Comparison of ENCODE assay signal across 11 cellular contexts in genomic region chr16:81796585-81797346, GRCh38. TPM values are rescaled to one million over a fixed set of nuclear protein-coding genes. Genes with fewer than 3 reads are reported as not detected.
DNase-seq lines count a peak whose midpoint lies in the region; ATAC-seq, FAIRE-seq and TF ChIP-seq lines count a peak whose summit lies in the region.
"Had no signal": no experiment of that assay in that cellular context is flagged by ENCODE, and none has a peak within 500 bp of the region (broad histone marks: within the 10 kb centered on the region; RNA-seq: fewer than 3 reads in every experiment).

No MANE protein-coding gene starts in this region.

- H3K4me1 ChIP-seq in OCI-LY1 (ENCODE audit: insufficient read depth, low read length, severe bottlenecking) (peaks cover 83% of the 10 kb centered on the region), mammary epithelial cell (ENCODE audit: insufficient read depth, low read length) (peaks cover 16% of the 10 kb centered on the region), small intestine (ENCODE audit: control insufficient read depth in 2 of 2, insufficient read depth in 1 of 2, low read depth in 1 of 2, low read length in 1 of 2) (no peaks in the 10 kb centered on the region), osteoblast (ENCODE audit: insufficient read depth, low read length) (no peaks in the 10 kb centered on the region)

- H3K27ac ChIP-seq in HL-60 (replicated peaks) = peak overlapping the region; percentile 98
- H3K27ac ChIP-seq in OCI-LY1 (ENCODE audit: low read depth, low read length, poor library complexity, severe bottlenecking) = peak overlapping the region; percentile 99
- no peak overlapping the region for H3K27ac ChIP-seq in mammary epithelial cell (ENCODE audit: insufficient read depth, low read depth, low read length)
- H3K27ac ChIP-seq in small intestine (ENCODE audit: low read depth in 1 of 2, low read length in 1 of 2) = peak overlapping the region; percentile 45 to 53
- H3K27ac ChIP-seq in osteoblast (ENCODE audit: low read depth, low read length) = no peak overlapping the region

- dilution Hi-C loops in mammary epithelial cell (cut with HindIII; ENCODE audit: low sequenced_read_pairs) = no loop called here

- no peak overlapping the region for H3K4me3 ChIP-seq in HL-60 (replicated peaks; ENCODE audit: insufficient read depth, low read length)
- peak overlapping the region; percentile 43 for H3K4me3 ChIP-seq in OCI-LY1 (ENCODE audit: low read depth, low read length, poor library complexity, severe bottlenecking)
- no peak overlapping the region for H3K4me3 ChIP-seq in mammary epithelial cell (replicated peaks in 1 of 3; ENCODE audit: insufficient read depth in 1 of 3, low read depth in 2 of 3, low read length in 3 of 3)
- no peak overlapping the region for H3K4me3 ChIP-seq in small intestine (ENCODE audit: low read depth in 1 of 2, low read length in 2 of 2)
- H3K4me3 ChIP-seq in osteoblast (ENCODE audit: insufficient read depth, low read length) = no peak overlapping the region
- H3K4me3 ChIP-seq: tibial nerve had no signal

- FAIRE-seq in small intestine (lab: Jason Lieb, UNC) = no peak

- H3K9me2 ChIP-seq in OCI-LY1 (ENCODE audit: low read depth, low read length) = no peaks in the 10 kb centered on the region

- no peak for TF ChIP-seq CTCF in HL-60 (IDR thresholded peaks at IDR 0.05; ENCODE audit: insufficient read depth, low read length)
- no peak for TF ChIP-seq CTCF in OCI-LY1 (IDR thresholded peaks at IDR 0.05; ENCODE audit: low read length)
- no peak for TF ChIP-seq CTCF in mammary epithelial cell (conservative IDR thresholded peaks at IDR 0.05 in 1 of 2, IDR thresholded peaks at IDR 0.05 in 1 of 2; ENCODE audit: extremely low read depth in 1 of 2, insufficient read depth in 1 of 2, low read depth in 1 of 2, low read length in 2 of 2)
- no peak for TF ChIP-seq CTCF in osteoblast (IDR thresholded peaks at IDR 0.05; ENCODE audit: extremely low read depth, low read depth, low read length)

- H3K27me3 ChIP-seq in HL-60 (ENCODE audit: insufficient read depth, poor library complexity, severe bottlenecking) (no peaks in the 10 kb centered on the region), OCI-LY1 (ENCODE audit: insufficient read depth, low read length) (no peaks in the 10 kb centered on the region), mammary epithelial cell (ENCODE audit: insufficient read depth, low read length) (no peaks in the 10 kb centered on the region), small intestine (ENCODE audit: control insufficient read depth in 2 of 2, insufficient read depth in 2 of 2, low read length in 2 of 2) (no peaks in the 10 kb centered on the region), osteoblast (ENCODE audit: insufficient read depth, low read length) (no peaks in the 10 kb centered on the region)
- H3K27me3 ChIP-seq: tibial nerve had no signal

- H2AFZ ChIP-seq in OCI-LY1 (ENCODE audit: low read length) (no peak overlapping the region), mammary epithelial cell (ENCODE audit: low read depth, low read length) (peak overlapping the region; percentile 30), osteoblast (ENCODE audit: low read length) (no peak overlapping the region)

- no TSS peak for BruUV-seq in mammary epithelial cell (replicated peaks; lab: Mats Ljungman, UMichigan)

- in situ Hi-C loops in mammary epithelial cell (cut with MboI; ENCODE audit: low sequenced_read_pairs in 2 of 2) = no loop called here

- ATAC-seq in GM21447 (IDR thresholded peaks at IDR 0.05; ENCODE audit: unreplicated experiment) = no peak

- CTCF ChIA-PET in mammary epithelial cell (lab: Charles Lee; ENCODE audit: low non-redundant PET) = no interaction called here

- H3F3A ChIP-seq in OCI-LY1 (ENCODE audit: insufficient read depth, low read length) = peaks cover 30% of the 10 kb centered on the region; the same call in 1 of the 2 replicates

- H4K20me1 ChIP-seq in OCI-LY1 (ENCODE audit: insufficient read depth, low read length) (no peaks in the 10 kb centered on the region), mammary epithelial cell (ENCODE audit: insufficient read depth, low read length) (no peaks in the 10 kb centered on the region), osteoblast (ENCODE audit: insufficient read depth, low read length) (no peaks in the 10 kb centered on the region)

- peaks cover 96% of the 10 kb centered on the region for H3K36me3 ChIP-seq in OCI-LY1 (ENCODE audit: insufficient read depth, low read length)
- H3K36me3 ChIP-seq in mammary epithelial cell (ENCODE audit: insufficient read depth, low read length) = no peaks in the 10 kb centered on the region
- H3K36me3 ChIP-seq in small intestine (ENCODE audit: control insufficient read depth in 2 of 2, insufficient read depth in 2 of 2, low read length in 2 of 2) = no peaks in the 10 kb centered on the region
- H3K36me3 ChIP-seq in osteoblast (ENCODE audit: insufficient read depth, low read length) = no peaks in the 10 kb centered on the region
- H3K36me3 ChIP-seq: tibial nerve had no signal

- H3K9ac ChIP-seq in OCI-LY1 (ENCODE audit: low read length) (peak overlapping the region; percentile 61), mammary epithelial cell (ENCODE audit: insufficient read depth, low read length) (no peak overlapping the region)

- peaks cover 100% of the 10 kb centered on the region for H3K79me2 ChIP-seq in OCI-LY1 (ENCODE audit: insufficient read depth, low read length)
- H3K79me2 ChIP-seq in mammary epithelial cell (ENCODE audit: insufficient read depth, low read length) = no peaks in the 10 kb centered on the region
- H3K79me2 ChIP-seq in osteoblast (ENCODE audit: insufficient read depth, low read length) = no peaks in the 10 kb centered on the region

- no peaks in the 10 kb centered on the region for H3K9me3 ChIP-seq in OCI-LY1 (ENCODE audit: low read length)
- no peaks in the 10 kb centered on the region for H3K9me3 ChIP-seq in mammary epithelial cell (replicated peaks; ENCODE audit: insufficient read depth, low read length)
- no peaks in the 10 kb centered on the region for H3K9me3 ChIP-seq in small intestine (ENCODE audit: control insufficient read depth, low read depth)
- H3K9me3 ChIP-seq in osteoblast (ENCODE audit: low read depth, low read length) = no peaks in the 10 kb centered on the region
- H3K9me3 ChIP-seq: tibial nerve had no signal

- H3K4me2 ChIP-seq in OCI-LY1 (ENCODE audit: low read length) (peak overlapping the region; percentile 73), mammary epithelial cell (ENCODE audit: insufficient read depth, low read depth, low read length) (peak overlapping the region; percentile 39), osteoblast (ENCODE audit: insufficient read depth, low read length) (no peak overlapping the region)

- intact Hi-C loops in mammary epithelial cell (cut with micrococcal nuclease) = no loop called here

- WGBS in mammary epithelial cell (ENCODE audit: low coverage, missing lambda C conversion rate) = 15% methylated on average over 10 of the region's 10 CpGs
- 81 to 91% (median 86%) methylated on average over 10 of the region's 10 CpGs for WGBS in small intestine, 3 donors

- no peak for DNase-seq in HL-60 (ENCODE audit: low read depth in 1 of 2, low spot score in 1 of 2)
- DNase-seq in mammary epithelial cell = peak; percentile 39
- DNase-seq in small intestine = no peak
- no peak for DNase-seq in osteoblast (ENCODE audit: insufficient read length, low spot score, missing footprints)
- no peak for DNase-seq in OCI-M2 (lab: John Stamatoyannopoulos, UW; ENCODE audit: unreplicated experiment)
- DNase-seq: activated naive CD8-positive, alpha-beta T cell treated with anti-CD3 and anti-CD28 coated beads, Interleukin-2, amount 10 ng/mL, durations not matched to agents 7 days and 5 days; DMS53; NCI-H1092 treated with DMSO at 0.1 percent for 48 hours had no signal

RNA-seq across cellular contexts. Expression of gene PLCG2, which starts 17.7 kb away (rescaled TPM):
- total RNA-seq in mammary epithelial cell = 1 to 10 TPM; 6.9 to 8.2 TPM
- 2.5 TPM for polyA plus RNA-seq in mammary epithelial cell
- polyA minus RNA-seq in mammary epithelial cell = 15.7 TPM
- polyA plus RNA-seq in small intestine = 10 to 100 TPM in 2 of 3 donors, 1 to 10 TPM in 1; 8.4 to 27.5 (median 10.3) TPM
- 0.59 and 1.1 TPM in 2 replicates for total RNA-seq in osteoblast

Comparison
In these comparisons a context has a peak if more than half of its experiments do, and no peak if none do; other contexts are left out.
1. H3K27ac ChIP-seq: peak in HL-60 (single experiment), OCI-LY1 (single experiment) and small intestine (2 of 2); none in mammary epithelial cell (single experiment) and osteoblast (single experiment).